In the genomic region with DNA sequence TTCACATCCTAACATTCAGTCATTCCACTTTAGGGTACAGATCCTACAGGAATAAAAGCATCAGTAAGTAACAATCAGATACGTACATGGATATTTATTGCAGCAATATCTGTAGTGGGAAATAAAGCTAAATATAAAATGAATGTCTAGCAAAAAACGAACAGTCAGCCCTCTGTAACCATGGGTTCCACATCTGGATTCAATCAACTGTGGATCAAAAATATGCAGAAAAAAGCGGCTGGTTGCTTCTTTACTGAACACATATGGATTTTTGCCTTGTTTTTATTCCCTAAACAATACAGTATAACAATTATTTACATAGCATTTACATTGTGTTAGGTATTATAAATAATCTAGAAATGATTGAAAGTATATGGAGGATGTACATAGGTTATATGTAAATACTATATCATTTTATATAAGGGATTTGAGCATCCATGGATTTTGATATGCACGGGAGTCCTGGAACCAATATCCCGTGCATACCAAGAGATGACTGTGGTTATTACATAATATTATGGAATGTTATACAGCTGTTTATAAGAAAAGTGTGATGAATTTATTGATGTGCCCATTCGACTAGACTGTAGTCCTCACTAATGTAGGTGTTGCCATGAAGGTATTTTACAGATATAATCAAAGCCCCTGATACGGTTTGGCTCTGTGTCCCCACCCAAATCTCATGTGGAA, we compare ENCODE assay signal across 13 cellular contexts.
"Had no signal": no experiment of that assay in that cellular context is flagged by ENCODE, and none has a peak within 500 bp of the region (broad histone marks: within the 10 kb centered on the region; RNA-seq: fewer than 3 reads in every experiment).

No MANE protein-coding gene starts in this region.

- H3K36me3 ChIP-seq: colonic mucosa had no signal

- H3K27ac ChIP-seq: cardiac muscle cell, colonic mucosa, lower lobe of right lung, thoracic aorta had no signal

- ATAC-seq: activated naive CD4-positive, alpha-beta T cell treated with anti-CD3 and anti-CD28 coated beads, Interleukin-2, amount 50 U/mL, for 72 hours; left cardiac atrium; lower lobe of right lung; stimulated activated naive CD8-positive, alpha-beta T cell treated with anti-CD3 and anti-CD28 coated beads, Interleukin-15, amount 100 ng/mL, for 72 hours had no signal

- H3K27me3 ChIP-seq: cardiac muscle cell, colonic mucosa had no signal

- H3K4me3 ChIP-seq: cardiac muscle cell, colonic mucosa, lower lobe of right lung, thoracic aorta had no signal

- H3K4me1 ChIP-seq: colonic mucosa, lower lobe of right lung had no signal

- H3K9me3 ChIP-seq: colonic mucosa, lower lobe of right lung, thoracic aorta had no signal

- DNase-seq: activated effector memory CD4-positive, alpha-beta T cell treated with Interleukin-2 at 50 U/mL for 16 hours; anterior cingulate cortex; colonic mucosa; effector CD4-positive, alpha-beta T cell; immature natural killer cell; left cardiac atrium; lower lobe of right lung; naive B cell; stimulated activated CD4-positive, alpha-beta T cell treated with anti-CD3 and anti-CD28 coated beads, Interleukin-4, amount 100 ng/mL, for 4 hours; stimulated activated naive CD8-positive, alpha-beta T cell treated with anti-CD3 and anti-CD28 coated beads, Interleukin-15, amount 100 ng/mL, for 72 hours had no signal
